8 cellular contexts compared by ENCODE assay signal in the genomic region with DNA sequence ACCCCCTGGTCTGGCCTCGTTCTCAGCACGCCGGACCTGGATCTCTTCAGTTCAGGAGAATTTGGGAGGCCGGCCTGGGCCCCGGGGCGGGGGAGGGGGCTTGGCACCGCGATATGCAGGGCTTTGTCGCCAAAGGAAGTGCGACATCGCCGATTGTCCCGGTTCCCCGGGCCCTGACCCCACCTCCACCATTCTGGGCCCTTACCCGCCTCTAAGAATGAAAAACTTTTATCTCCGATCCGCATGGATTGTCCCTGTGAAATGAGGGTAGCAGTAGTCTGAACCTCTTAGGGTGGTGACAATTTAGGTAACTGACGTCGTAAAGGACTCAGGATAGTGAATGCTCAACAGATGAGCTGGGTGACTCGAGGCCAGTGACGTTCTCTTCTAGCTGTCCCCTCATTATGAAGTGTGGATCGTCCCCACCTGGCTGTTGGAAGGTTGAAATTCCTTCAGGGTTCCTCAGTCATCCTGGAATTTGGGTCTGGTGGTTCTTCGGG. TPM values are rescaled to one million over a fixed set of nuclear protein-coding genes. Genes with fewer than 3 reads are reported as not detected.
DNase-seq lines count a peak whose midpoint lies in the region; ATAC-seq lines count a peak whose summit lies in the region.

No MANE protein-coding gene starts in this region.

- no peaks in the 10 kb centered on the region for H3K4me1 ChIP-seq in iPS-15b (ENCODE audit: control insufficient read depth, insufficient read depth, low read length)

- POLR2A ChIA-PET in activated CD4-positive, alpha-beta memory T cell treated with anti-CD3 and anti-CD28 coated beads for 36 hours (lab: Charles Lee), result interaction anchor here (2.5 kb wide), 1 partner anchor 24 kb away, joined by 15 read pairs; the partner anchor contains the start of gene ANO8

- peak; percentile 29 for DNase-seq in DMS53 (lab: John Stamatoyannopoulos, UW)
- no peak for DNase-seq in DMS53 treated with DMSO at 0.1 percent for 48 hours (lab: John Stamatoyannopoulos, UW; ENCODE audit: unreplicated experiment)
- no peak for DNase-seq in activated CD4-positive, alpha-beta memory T cell treated with anti-CD3 and anti-CD28 coated beads for 36 hours
- DNase-seq in mesenteric fat pad (ENCODE audit: low spot score), result no peak
- DNase-seq in cerebellum (ENCODE audit: low spot score), result no peak

- H3K9me3 ChIP-seq in iPS-15b (ENCODE audit: control insufficient read depth, insufficient read depth, low read length), result no peaks in the 10 kb centered on the region

- H3K27me3 ChIP-seq in iPS-15b (ENCODE audit: control insufficient read depth, insufficient read depth, low read length), result no peaks in the 10 kb centered on the region

- CTCF ChIA-PET in activated CD4-positive, alpha-beta memory T cell treated with anti-CD3 and anti-CD28 coated beads for 36 hours (lab: Charles Lee), result interaction anchor here (1.0 to 1.5 kb wide), 5 partner anchors 18 to 186 kb away, joined by 3 to 6 read pairs (median 4); no protein-coding TSS in a partner anchor

- H3K27me3 Mint-ChIP-seq in activated CD4-positive, alpha-beta memory T cell treated with anti-CD3 and anti-CD28 coated beads for 36 hours, result no peaks in the 10 kb centered on the region
- no peaks in the 10 kb centered on the region for H3K27me3 Mint-ChIP-seq in stimulated activated naive CD8-positive, alpha-beta T cell treated with anti-CD3 and anti-CD28 coated beads, Interleukin-15, Interleukin-2, amounts not matched to agents 100 ng/mL and 50 ng/mL, for 24 hours

- peaks cover 48% of the 10 kb centered on the region for H3K4me1 Mint-ChIP-seq in activated CD4-positive, alpha-beta memory T cell treated with anti-CD3 and anti-CD28 coated beads for 36 hours (ENCODE audit: low read depth)
- H3K4me1 Mint-ChIP-seq in stimulated activated naive CD8-positive, alpha-beta T cell treated with anti-CD3 and anti-CD28 coated beads, Interleukin-15, Interleukin-2, amounts not matched to agents 100 ng/mL and 50 ng/mL, for 24 hours (ENCODE audit: low read depth), result peaks cover 48% of the 10 kb centered on the region

- H3K4me3 Mint-ChIP-seq in activated CD4-positive, alpha-beta memory T cell treated with anti-CD3 and anti-CD28 coated beads for 36 hours, result peak overlapping the region; percentile 98
- H3K4me3 Mint-ChIP-seq in stimulated activated naive CD8-positive, alpha-beta T cell treated with anti-CD3 and anti-CD28 coated beads, Interleukin-15, Interleukin-2, amounts not matched to agents 100 ng/mL and 50 ng/mL, for 24 hours, result peak overlapping the region; percentile 92

- intact Hi-C loops in activated CD4-positive, alpha-beta memory T cell treated with anti-CD3 and anti-CD28 coated beads for 36 hours (cut with micrococcal nuclease), result loop anchor here (1.0 to 5.0 kb wide), 5 partner anchors 24 to 202 kb away; partner anchors contain the start of genes ANO8, BABAM1, BST2 and OCEL1

- no peak for ATAC-seq in HG03571 (IDR thresholded peaks at IDR 0.05; ENCODE audit: unreplicated experiment)

- H3K27ac Mint-ChIP-seq in activated CD4-positive, alpha-beta memory T cell treated with anti-CD3 and anti-CD28 coated beads for 36 hours, result peak overlapping the region; percentile 88
- H3K27ac Mint-ChIP-seq in stimulated activated naive CD8-positive, alpha-beta T cell treated with anti-CD3 and anti-CD28 coated beads, Interleukin-15, Interleukin-2, amounts not matched to agents 100 ng/mL and 50 ng/mL, for 24 hours, result peak overlapping the region; percentile 87

- peak overlapping the region; percentile 60 for H3K9ac ChIP-seq in iPS-15b (ENCODE audit: low read depth, low read length)

- peak overlapping the region; percentile 94 for H3K4me3 ChIP-seq in iPS-15b (ENCODE audit: low read depth, low read length)

- peaks cover 12% of the 10 kb centered on the region for H3K36me3 ChIP-seq in iPS-15b (ENCODE audit: control insufficient read depth, insufficient read depth, low read length)

- H3K36me3 Mint-ChIP-seq in activated CD4-positive, alpha-beta memory T cell treated with anti-CD3 and anti-CD28 coated beads for 36 hours, result peaks cover 4% of the 10 kb centered on the region
- H3K36me3 Mint-ChIP-seq in stimulated activated naive CD8-positive, alpha-beta T cell treated with anti-CD3 and anti-CD28 coated beads, Interleukin-15, Interleukin-2, amounts not matched to agents 100 ng/mL and 50 ng/mL, for 24 hours (ENCODE audit: low read depth), result peaks cover 10% of the 10 kb centered on the region

- no peaks in the 10 kb centered on the region for H3K9me3 Mint-ChIP-seq in activated CD4-positive, alpha-beta memory T cell treated with anti-CD3 and anti-CD28 coated beads for 36 hours
- H3K9me3 Mint-ChIP-seq in stimulated activated naive CD8-positive, alpha-beta T cell treated with anti-CD3 and anti-CD28 coated beads, Interleukin-15, Interleukin-2, amounts not matched to agents 100 ng/mL and 50 ng/mL, for 24 hours, result no peaks in the 10 kb centered on the region

RNA-seq across cellular contexts. Expression of gene DDA1, which starts 0.6 kb away (rescaled TPM):
- total RNA-seq in activated CD4-positive, alpha-beta memory T cell treated with anti-CD3 and anti-CD28 coated beads for 36 hours, result 10 to 100 TPM; 37.2 to 37.5 TPM
- total RNA-seq in mesenteric fat pad (45.6 TPM), cerebellum (8.9 TPM)

RNA-seq across cellular contexts. Expression of gene MRPL34, which starts 4.3 kb away (rescaled TPM):
- 10 to 100 TPM; 92.9 to 93.7 TPM for total RNA-seq in activated CD4-positive, alpha-beta memory T cell treated with anti-CD3 and anti-CD28 coated beads for 36 hours
- total RNA-seq in mesenteric fat pad (99.2 TPM), cerebellum (9.3 TPM)

RNA-seq across cellular contexts. Expression of gene ABHD8, which starts 6.8 kb away (rescaled TPM):
- 1 to 10 TPM; 7.7 to 7.9 TPM for total RNA-seq in activated CD4-positive, alpha-beta memory T cell treated with anti-CD3 and anti-CD28 coated beads for 36 hours
- 12.9 TPM for total RNA-seq in mesenteric fat pad
- total RNA-seq in cerebellum, result 11.7 TPM

RNA-seq across cellular contexts. Expression of gene ANO8, which starts 24.6 kb away (rescaled TPM):
- 1 to 10 TPM; 5.8 to 6.0 TPM for total RNA-seq in activated CD4-positive, alpha-beta memory T cell treated with anti-CD3 and anti-CD28 coated beads for 36 hours
- 16.2 TPM for total RNA-seq in mesenteric fat pad
- 21.7 TPM for total RNA-seq in cerebellum

RNA-seq across cellular contexts. Expression of gene GTPBP3, which starts 27.3 kb away (rescaled TPM):
- total RNA-seq in activated CD4-positive, alpha-beta memory T cell treated with anti-CD3 and anti-CD28 coated beads for 36 hours, result 10 to 100 TPM; 37.7 to 41.4 TPM
- total RNA-seq in mesenteric fat pad, result 13.1 TPM
- total RNA-seq in cerebellum, result 13.2 TPM
